Comparison of ENCODE assay signal across 11 cellular contexts in the genomic region with DNA sequence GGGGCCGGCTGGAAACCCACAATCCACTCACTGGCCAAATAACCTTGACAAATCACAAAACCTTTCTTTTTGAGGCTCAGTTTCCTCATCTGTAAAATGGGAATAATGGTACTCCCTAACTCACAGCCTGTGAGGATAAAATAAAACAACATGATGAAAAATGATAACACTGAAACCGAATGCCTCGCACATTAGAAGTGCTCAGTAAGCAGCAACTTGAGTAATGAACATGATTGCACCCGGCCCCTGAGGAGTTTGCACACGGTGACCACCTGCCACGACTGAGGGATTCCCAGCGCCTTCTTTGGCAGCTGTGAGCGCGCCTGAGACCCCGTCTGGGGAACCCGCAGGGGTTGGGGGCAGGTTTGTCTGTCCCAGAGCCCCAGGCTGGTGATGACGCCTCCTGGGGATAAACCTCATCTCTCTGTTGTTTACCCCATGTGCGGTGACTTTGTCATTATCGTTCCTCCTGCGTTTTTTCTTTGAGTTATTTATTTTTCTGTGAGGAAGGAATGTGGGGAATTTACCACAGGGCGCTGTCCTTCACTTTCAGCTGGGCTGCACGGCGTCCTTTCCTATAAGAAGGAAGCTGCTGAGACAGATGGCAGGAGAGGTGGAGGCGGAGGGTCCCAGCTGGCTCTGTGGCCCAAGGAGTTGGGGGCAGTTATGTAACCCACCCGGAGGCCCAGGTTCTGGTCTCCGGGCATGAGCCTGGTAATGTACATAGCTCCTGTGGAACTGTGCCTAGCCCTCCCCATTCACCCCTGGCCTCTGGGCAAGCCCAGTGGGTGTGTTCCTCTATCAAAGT. TPM values are rescaled to one million over a fixed set of nuclear protein-coding genes. Genes with fewer than 3 reads are reported as not detected.
A peak's percentile ranks its signal among the peaks of the same experiment; 100 is the strongest.
DNase-seq lines count a peak whose midpoint lies in the region; ATAC-seq and TF ChIP-seq lines count a peak whose summit lies in the region.
"Had no signal": no experiment of that assay in that cellular context is flagged by ENCODE, and none has a peak within 500 bp of the region (broad histone marks: within the 10 kb centered on the region; RNA-seq: fewer than 3 reads in every experiment).

No MANE protein-coding gene starts in this region.

- DNase-seq in GM23248 (peak; percentile 92), SW480 (ENCODE audit: low spot score) (peak; percentile 87), foreskin keratinocyte (peak; percentile 76 to 77), natural killer cell (no peak), GM10248 (ENCODE audit: extremely low spot score) (no peak), GM13976 (ENCODE audit: low spot score) (no peak)
- DNase-seq in natural killer cell treated with Interleukin-12 subunit alpha and Interleukin-12 subunit beta and Interleukin-15 and Interleukin-18, amount 100 ng/mL, for 72 hours (ENCODE audit: low spot score), result no peak
- DNase-seq: activated CD8-positive, alpha-beta memory T cell treated with anti-CD3 and anti-CD28 coated beads, Interleukin-2, amount 50 U/mL, for 4 hours had no signal

- no peak overlapping the region for H3K4me3 Mint-ChIP-seq in natural killer cell
- no peak overlapping the region for H3K4me3 Mint-ChIP-seq in natural killer cell treated with Interleukin-12 subunit alpha and Interleukin-12 subunit beta and Interleukin-15 and Interleukin-18, amount 100 ng/mL, for 72 hours
- H3K4me3 Mint-ChIP-seq: neural crest cell had no signal

- H3K9ac ChIP-seq in GM23248 (no peak overlapping the region), skeletal muscle tissue (ENCODE audit: low read depth in 1 of 3, low read length in 3 of 3) (peak overlapping the region; percentile 59 to 70 (median 62))
- H3K9ac ChIP-seq: KMS-11 had no signal

- H3K9me3 Mint-ChIP-seq in natural killer cell, result no peaks in the 10 kb centered on the region
- H3K9me3 Mint-ChIP-seq in natural killer cell treated with Interleukin-12 subunit alpha and Interleukin-12 subunit beta and Interleukin-15 and Interleukin-18, amount 100 ng/mL, for 72 hours, result no peaks in the 10 kb centered on the region
- H3K9me3 Mint-ChIP-seq: neural crest cell had no signal

- ATAC-seq in foreskin keratinocyte, result peak; percentile 12
- ATAC-seq in natural killer cell, result no peak
- no peak for ATAC-seq in natural killer cell treated with Interleukin-12 subunit alpha and Interleukin-12 subunit beta and Interleukin-15 and Interleukin-18, amount 100 ng/mL, for 72 hours

- H3K27ac ChIP-seq in GM23248 (peak overlapping the region; percentile 28), foreskin keratinocyte (no peak overlapping the region), skeletal muscle tissue (ENCODE audit: low read depth, low read length) (peak overlapping the region; percentile 92)
- H3K27ac ChIP-seq: KMS-11 had no signal

- POLR2A ChIA-PET in GM10248 (lab: Yijun Ruan, JAX), result no interaction called here

- TF ChIP-seq CTCF in foreskin keratinocyte (conservative IDR thresholded peaks at IDR 0.05) (no peak), natural killer cell (IDR thresholded peaks at IDR 0.05) (no peak), GM10248 (IDR thresholded peaks at IDR 0.05; ENCODE audit: control extremely low read depth, extremely low read depth, low read depth, missing control alignments) (no peak), GM13976 (IDR thresholded peaks at IDR 0.05; ENCODE audit: borderline replicate concordance, control extremely low read depth, extremely low read depth, insufficient read depth, missing control alignments) (no peak)

- H3K4me1 ChIP-seq in GM23248 (ENCODE audit: insufficient read depth) (peaks cover 65% of the 10 kb centered on the region), foreskin keratinocyte (peaks cover 30% of the 10 kb centered on the region), skeletal muscle tissue (ENCODE audit: control insufficient read depth in 3 of 3, insufficient read depth in 3 of 3, low read length in 3 of 3) (peaks cover 83 to 97% (median 90%) of the 10 kb centered on the region in 3 donors)

- no peaks in the 10 kb centered on the region for H3K36me3 ChIP-seq in GM23248 (ENCODE audit: low read depth)
- H3K36me3 ChIP-seq in skeletal muscle tissue (ENCODE audit: control insufficient read depth in 3 of 3, insufficient read depth in 3 of 3, low read length in 3 of 3), result peaks cover 4 to 12% (median 10%) of the 10 kb centered on the region in 3 donors

- no peaks in the 10 kb centered on the region for H4K20me1 ChIP-seq in GM23248 (ENCODE audit: insufficient read depth)

- no peak overlapping the region for H3K27ac Mint-ChIP-seq in natural killer cell
- no peak overlapping the region for H3K27ac Mint-ChIP-seq in natural killer cell treated with Interleukin-12 subunit alpha and Interleukin-12 subunit beta and Interleukin-15 and Interleukin-18, amount 100 ng/mL, for 72 hours

- peaks cover 42% of the 10 kb centered on the region for H3F3A ChIP-seq in GM23248 (ENCODE audit: insufficient read depth)

- intact Hi-C loops in natural killer cell (cut with micrococcal nuclease), result no loop called here

- in situ Hi-C loops in GM23248 (cut with MboI), result no loop called here
- in situ Hi-C loops in GM13976 (cut with MboI; ENCODE audit: low sequenced_read_pairs, unreplicated experiment), result no loop called here

- no peaks in the 10 kb centered on the region for H3K36me3 Mint-ChIP-seq in natural killer cell
- no peaks in the 10 kb centered on the region for H3K36me3 Mint-ChIP-seq in natural killer cell treated with Interleukin-12 subunit alpha and Interleukin-12 subunit beta and Interleukin-15 and Interleukin-18, amount 100 ng/mL, for 72 hours

- peaks cover 8 to 28% of the 10 kb centered on the region in 2 donors for H3K27me3 Mint-ChIP-seq in natural killer cell (ENCODE audit: low read depth in 2 of 2)
- peaks cover 14 to 15% of the 10 kb centered on the region in 2 donors for H3K27me3 Mint-ChIP-seq in natural killer cell treated with Interleukin-12 subunit alpha and Interleukin-12 subunit beta and Interleukin-15 and Interleukin-18, amount 100 ng/mL, for 72 hours

- CTCF ChIA-PET in GM10248 (lab: Yijun Ruan, JAX), result interaction anchor here (2.6 kb wide), 1 partner anchor 76 kb away, joined by 13 read pairs; no protein-coding TSS in a partner anchor

- H3K4me2 ChIP-seq in GM23248 (ENCODE audit: unreplicated experiment), result no peak overlapping the region
- H3K4me2 ChIP-seq: KMS-11 had no signal

- H3K4me3 ChIP-seq in GM23248, result peak overlapping the region; percentile 30; the same call in 1 of the 2 replicates
- H3K4me3 ChIP-seq in skeletal muscle tissue (ENCODE audit: low read length in 3 of 3), result no peak overlapping the region

- no peak overlapping the region for H2AFZ ChIP-seq in GM23248

- 24 to 26% methylated on average over 21 of the region's 21 CpGs for WGBS in GM23248 (ENCODE audit: low coverage in 1 of 2, low lambda C conversion rate in 2 of 2, missing lambda C conversion rate in 2 of 2), 2 experiments

- H3K9me2 ChIP-seq in GM23248 (ENCODE audit: insufficient read depth), result no peaks in the 10 kb centered on the region

- H3K27me3 ChIP-seq in GM23248 (replicated peaks; ENCODE audit: insufficient read depth) (no peaks in the 10 kb centered on the region), foreskin keratinocyte (no peaks in the 10 kb centered on the region), skeletal muscle tissue (ENCODE audit: control insufficient read depth in 3 of 3, insufficient read depth in 3 of 3, low read length in 3 of 3) (no peaks in the 10 kb centered on the region)

- H3K79me2 ChIP-seq in GM23248 (ENCODE audit: insufficient read depth), result no peaks in the 10 kb centered on the region

- H3K9me3 ChIP-seq in GM23248 (ENCODE audit: low read depth), result no peaks in the 10 kb centered on the region
- H3K9me3 ChIP-seq in skeletal muscle tissue (ENCODE audit: control insufficient read depth in 3 of 3, low read length in 3 of 3), result no peaks in the 10 kb centered on the region

- no peaks in the 10 kb centered on the region for H3K4me1 Mint-ChIP-seq in natural killer cell
- H3K4me1 Mint-ChIP-seq in natural killer cell treated with Interleukin-12 subunit alpha and Interleukin-12 subunit beta and Interleukin-15 and Interleukin-18, amount 100 ng/mL, for 72 hours (ENCODE audit: low read depth in 2 of 2), result no peaks in the 10 kb centered on the region

RNA-seq across cellular contexts. Expression of a gene that starts 3.0 kb away (rescaled TPM):
- 6.1 and 7.7 TPM in 2 replicates for total RNA-seq in GM23248 (2014; rRNA removed; shearing (Covaris generic))
- polyA plus RNA-seq in GM23248 (2016; fragmentation: Nextera tagmentation; extraction: Ambion mirVana), result 5.6 and 6.3 TPM in 2 replicates
- total RNA-seq in foreskin keratinocyte, result 8.8 and 10.1 TPM in 2 replicates
- polyA plus RNA-seq in foreskin keratinocyte, result 6.9 and 7.0 TPM in 2 replicates
- total RNA-seq in skeletal muscle tissue, result 6.3 TPM
- under 1 TPM in 2 of 3 donors, not detected in 1; 0.16 to 0.48 TPM for total RNA-seq in natural killer cell
- total RNA-seq in natural killer cell treated with Interleukin-12 subunit alpha and Interleukin-12 subunit beta and Interleukin-15 and Interleukin-18, amount 100 ng/mL, for 72 hours, result 1 to 10 TPM; 1.0 to 9.3 TPM

RNA-seq across cellular contexts. Expression of a gene that starts 23.6 kb away (rescaled TPM):
- total RNA-seq in GM23248 (2014; rRNA removed; shearing (Covaris generic)), result 0.13 and 0.32 TPM in 2 replicates
- 0.18 and 0.71 TPM in 2 replicates for polyA plus RNA-seq in GM23248 (2016; fragmentation: Nextera tagmentation; extraction: Ambion mirVana)
- total RNA-seq in foreskin keratinocyte, result 0.34 and 0.53 TPM in 2 replicates
- polyA plus RNA-seq in foreskin keratinocyte, result 0.33 and 0.35 TPM in 2 replicates
- 4.7 TPM for total RNA-seq in skeletal muscle tissue
- total RNA-seq in natural killer cell, result not detected
- not detected for total RNA-seq in natural killer cell treated with Interleukin-12 subunit alpha and Interleukin-12 subunit beta and Interleukin-15 and Interleukin-18, amount 100 ng/mL, for 72 hours

Comparison
In these comparisons a context has a peak if more than half of its experiments do, and no peak if none do; other contexts are left out.
1. DNase-seq: peak in GM23248 (single experiment), SW480 (single experiment) and foreskin keratinocyte (2 of 2); none in natural killer cell (single experiment), GM10248 (single experiment), natural killer cell treated with Interleukin-12 subunit alpha and Interleukin-12 subunit beta and Interleukin-15 and Interleukin-18, amount 100 ng/mL, for 72 hours (single experiment) and GM13976 (single experiment).